In genomic region chr16:75647138-75647491, GRCh38 we compare ENCODE assay signal across 8 cellular contexts. TPM values are rescaled to one million over a fixed set of nuclear protein-coding genes. Genes with fewer than 3 reads are reported as not detected.
A peak's percentile ranks its signal among the peaks of the same experiment; 100 is the strongest.
DNase-seq lines count a peak whose midpoint lies in the region; ATAC-seq and TF ChIP-seq lines count a peak whose summit lies in the region.

No MANE protein-coding gene starts in this region.

- peak overlapping the region; percentile 19; the same call in 1 of the 2 replicates for H3K27ac ChIP-seq in SK-N-MC

- ATAC-seq in GM18520 (IDR thresholded peaks at IDR 0.05; ENCODE audit: unreplicated experiment) (peak; percentile 5), HG02759 (IDR thresholded peaks at IDR 0.05; ENCODE audit: unreplicated experiment) (peak; percentile 25), HG03521 (IDR thresholded peaks at IDR 0.05; ENCODE audit: unreplicated experiment) (no peak)

- DNase-seq in SK-N-MC (ENCODE audit: low read depth, low spot score) (no peak), fibroblast of the aortic adventitia (ENCODE audit: low read depth) (no peak), progenitor cell of endocrine pancreas (ENCODE audit: low spot score, unreplicated experiment) (no peak), NCI-H1048 (lab: John Stamatoyannopoulos, UW) (no peak), inferior parietal cortex (ENCODE audit: extremely low spot score) (no peak)

- peaks cover 25% of the 10 kb centered on the region; the same call in 1 of the 2 replicates for H3K36me3 ChIP-seq in SK-N-MC (ENCODE audit: insufficient read depth, low read length)

- H3K27ac Mint-ChIP-seq in progenitor cell of endocrine pancreas = peak overlapping the region; percentile 98

- H3K36me3 Mint-ChIP-seq in progenitor cell of endocrine pancreas (ENCODE audit: insufficient read depth) = peaks cover 13% of the 10 kb centered on the region

- no peaks in the 10 kb centered on the region for H3K9me3 Mint-ChIP-seq in progenitor cell of endocrine pancreas (ENCODE audit: low read depth)

- TF ChIP-seq CTCF in fibroblast of the aortic adventitia (IDR thresholded peaks at IDR 0.05; ENCODE audit: insufficient read depth, low read length) (no peak), progenitor cell of endocrine pancreas (IDR thresholded peaks at IDR 0.05; ENCODE audit: unreplicated experiment) (no peak)

- peak overlapping the region; percentile 92 for H3K9ac ChIP-seq in SK-N-MC (ENCODE audit: insufficient read length)

- peak overlapping the region; percentile 89 for H3K4me3 ChIP-seq in SK-N-MC
- peak overlapping the region; percentile 99 for H3K4me3 ChIP-seq in fibroblast of the aortic adventitia (ENCODE audit: low read depth, low read length)

- no peaks in the 10 kb centered on the region for H3K9me3 ChIP-seq in SK-N-MC (ENCODE audit: low read depth, low read length)

- H3K27me3 Mint-ChIP-seq in progenitor cell of endocrine pancreas = no peaks in the 10 kb centered on the region

- H3K4me1 Mint-ChIP-seq in progenitor cell of endocrine pancreas (ENCODE audit: low read depth) = peaks cover 31% of the 10 kb centered on the region

- peak overlapping the region; percentile 99 for H3K4me3 Mint-ChIP-seq in progenitor cell of endocrine pancreas (ENCODE audit: low read depth)

RNA-seq across cellular contexts. Expression of gene KARS1, which starts 0.3 kb away (rescaled TPM):
- total RNA-seq in fibroblast of the aortic adventitia (ENCODE audit: low replicate concordance) (75.6 and 144 TPM in 2 replicates), progenitor cell of endocrine pancreas (126 and 127 TPM in 2 replicates)

RNA-seq across cellular contexts. Expression of gene TERF2IP, which starts 0.5 kb away (rescaled TPM):
- total RNA-seq in fibroblast of the aortic adventitia (ENCODE audit: low replicate concordance) = 42.5 and 78.1 TPM in 2 replicates
- total RNA-seq in progenitor cell of endocrine pancreas = 42.1 and 43.0 TPM in 2 replicates

RNA-seq across cellular contexts. Expression of gene ADAT1, which starts 24.0 kb away (rescaled TPM):
- total RNA-seq in fibroblast of the aortic adventitia (ENCODE audit: low replicate concordance) (32.9 and 65.1 TPM in 2 replicates), progenitor cell of endocrine pancreas (61.2 and 65.8 TPM in 2 replicates)

RNA-seq across cellular contexts. Expression of gene CPHXL2, which starts 29.7 kb away (rescaled TPM):
- not detected in 2 replicates for total RNA-seq in fibroblast of the aortic adventitia (ENCODE audit: low replicate concordance)
- total RNA-seq in progenitor cell of endocrine pancreas = not detected in 2 replicates

RNA-seq across cellular contexts. Expression of gene DUXB, which starts 54.1 kb away (rescaled TPM):
- total RNA-seq in fibroblast of the aortic adventitia (ENCODE audit: low replicate concordance) = not detected in 2 replicates
- not detected in 2 replicates for total RNA-seq in progenitor cell of endocrine pancreas
